In the genomic region with DNA sequence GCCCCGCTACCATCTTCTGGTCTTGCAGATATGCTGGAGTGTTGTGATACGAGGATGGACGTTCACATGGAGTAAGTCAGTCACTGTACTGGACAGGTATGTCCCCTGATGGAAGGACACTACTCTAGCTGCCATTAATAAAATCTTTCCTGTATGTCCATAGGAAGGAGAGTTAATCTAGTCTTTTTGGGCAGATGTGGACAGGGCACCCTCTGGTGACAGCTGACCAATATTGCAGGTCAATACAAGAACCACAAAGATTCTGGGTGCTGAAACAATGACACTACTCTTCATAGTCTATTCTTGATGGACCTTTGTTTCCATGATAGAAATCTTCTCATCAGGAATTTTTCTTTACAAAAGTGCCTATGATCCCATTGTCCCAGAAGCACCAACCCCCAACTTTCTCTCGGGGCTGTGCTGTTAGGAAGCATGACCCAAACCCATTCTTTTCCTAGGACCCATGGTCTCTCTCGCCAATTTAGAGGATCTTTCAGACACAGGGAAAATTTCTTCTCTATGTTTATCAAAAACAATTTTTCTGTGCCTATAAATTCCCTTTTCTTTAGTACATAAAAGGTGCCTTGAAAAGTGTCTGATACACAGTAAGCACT, we compare ENCODE assay signal across 8 cellular contexts.
DNase-seq lines count a peak whose midpoint lies in the region; TF ChIP-seq lines count a peak whose summit lies in the region.

No MANE protein-coding gene starts in this region.

- H3K4me1 Mint-ChIP-seq in activated naive CD4-positive, alpha-beta T cell treated with anti-CD3 and anti-CD28 coated beads for 36 hours (ENCODE audit: low read depth) = no peaks in the 10 kb centered on the region
- H3K4me1 Mint-ChIP-seq in activated naive CD4-positive, alpha-beta T cell treated with anti-CD3 and anti-CD28 coated beads, Interleukin-2, amount 10 ng/mL, durations not matched to agents 7 days and 5 days = no peaks in the 10 kb centered on the region

- WGBS in mammary epithelial cell (ENCODE audit: low coverage, missing lambda C conversion rate) = 79% methylated on average over 5 of the region's 5 CpGs
- WGBS in suprapubic skin = 89% methylated on average over 5 of the region's 5 CpGs

- H2AFZ ChIP-seq in Karpas-422 (ENCODE audit: low read length) (no peak overlapping the region), mammary epithelial cell (ENCODE audit: low read depth, low read length) (no peak overlapping the region)

- no peaks in the 10 kb centered on the region for H3K9me3 Mint-ChIP-seq in activated naive CD4-positive, alpha-beta T cell treated with anti-CD3 and anti-CD28 coated beads for 36 hours
- H3K9me3 Mint-ChIP-seq in activated naive CD4-positive, alpha-beta T cell treated with anti-CD3 and anti-CD28 coated beads, Interleukin-2, amount 10 ng/mL, durations not matched to agents 7 days and 5 days = no peaks in the 10 kb centered on the region

- H3K4me2 ChIP-seq in Karpas-422 (ENCODE audit: low read depth, low read length, poor library complexity, severe bottlenecking) = no peak overlapping the region
- no peak overlapping the region for H3K4me2 ChIP-seq in mammary epithelial cell (ENCODE audit: insufficient read depth, low read depth, low read length)

- no peaks in the 10 kb centered on the region for H3K79me2 ChIP-seq in Karpas-422 (ENCODE audit: low read length)
- no peaks in the 10 kb centered on the region for H3K79me2 ChIP-seq in mammary epithelial cell (ENCODE audit: insufficient read depth, low read length)

- H3K9me3 ChIP-seq in Karpas-422 (ENCODE audit: low read length) (no peaks in the 10 kb centered on the region), mammary epithelial cell (replicated peaks; ENCODE audit: insufficient read depth, low read length) (no peaks in the 10 kb centered on the region), suprapubic skin (no peaks in the 10 kb centered on the region), ascending aorta (no peaks in the 10 kb centered on the region)

- H3K9ac ChIP-seq in Karpas-422 (ENCODE audit: low read length) (no peak overlapping the region), mammary epithelial cell (ENCODE audit: insufficient read depth, low read length) (no peak overlapping the region)

- peaks cover 3% of the 10 kb centered on the region for H3K27me3 Mint-ChIP-seq in activated naive CD4-positive, alpha-beta T cell treated with anti-CD3 and anti-CD28 coated beads for 36 hours (ENCODE audit: low read depth)
- H3K27me3 Mint-ChIP-seq in activated naive CD4-positive, alpha-beta T cell treated with anti-CD3 and anti-CD28 coated beads, Interleukin-2, amount 10 ng/mL, durations not matched to agents 7 days and 5 days = no peaks in the 10 kb centered on the region

- no peak for TF ChIP-seq POLR2A in suprapubic skin (IDR thresholded peaks at IDR 0.05)

- dilution Hi-C loops in mammary epithelial cell (cut with HindIII; ENCODE audit: low sequenced_read_pairs) = loop anchor here (25.0 kb wide), 1 partner anchor 149 kb away; no protein-coding TSS in a partner anchor

- CTCF ChIA-PET in activated naive CD4-positive, alpha-beta T cell treated with anti-CD3 and anti-CD28 coated beads for 36 hours (lab: Charles Lee) = no interaction called here
- CTCF ChIA-PET in activated naive CD4-positive, alpha-beta T cell treated with anti-CD3 and anti-CD28 coated beads, Interleukin-2, amount 10 ng/mL, durations not matched to agents 7 days and 5 days (lab: Charles Lee) = no interaction called here
- CTCF ChIA-PET in mammary epithelial cell (lab: Charles Lee; ENCODE audit: low non-redundant PET) = no interaction called here

- no peaks in the 10 kb centered on the region for H3K9me2 ChIP-seq in Karpas-422 (replicated peaks; ENCODE audit: insufficient read depth, low read length)

- H4K20me1 ChIP-seq in Karpas-422 (ENCODE audit: insufficient read depth, low read depth, low read length) (no peaks in the 10 kb centered on the region), mammary epithelial cell (ENCODE audit: insufficient read depth, low read length) (no peaks in the 10 kb centered on the region)

- H3K4me1 ChIP-seq in Karpas-422 (ENCODE audit: low read length) (no peaks in the 10 kb centered on the region), mammary epithelial cell (ENCODE audit: insufficient read depth, low read length) (peaks cover 3% of the 10 kb centered on the region), suprapubic skin (no peaks in the 10 kb centered on the region), ascending aorta (no peaks in the 10 kb centered on the region)

- H3K27ac Mint-ChIP-seq in activated naive CD4-positive, alpha-beta T cell treated with anti-CD3 and anti-CD28 coated beads for 36 hours = no peak overlapping the region
- no peak overlapping the region for H3K27ac Mint-ChIP-seq in activated naive CD4-positive, alpha-beta T cell treated with anti-CD3 and anti-CD28 coated beads, Interleukin-2, amount 10 ng/mL, durations not matched to agents 7 days and 5 days

- H3K36me3 Mint-ChIP-seq in activated naive CD4-positive, alpha-beta T cell treated with anti-CD3 and anti-CD28 coated beads for 36 hours (ENCODE audit: low read depth) = no peaks in the 10 kb centered on the region
- no peaks in the 10 kb centered on the region for H3K36me3 Mint-ChIP-seq in activated naive CD4-positive, alpha-beta T cell treated with anti-CD3 and anti-CD28 coated beads, Interleukin-2, amount 10 ng/mL, durations not matched to agents 7 days and 5 days

- TF ChIP-seq EP300 in suprapubic skin (IDR thresholded peaks at IDR 0.05) = no peak

- no peak overlapping the region for H3K4me3 Mint-ChIP-seq in activated naive CD4-positive, alpha-beta T cell treated with anti-CD3 and anti-CD28 coated beads for 36 hours
- H3K4me3 Mint-ChIP-seq in activated naive CD4-positive, alpha-beta T cell treated with anti-CD3 and anti-CD28 coated beads, Interleukin-2, amount 10 ng/mL, durations not matched to agents 7 days and 5 days = no peak overlapping the region

- no peaks in the 10 kb centered on the region for H3K36me3 ChIP-seq in Karpas-422 (ENCODE audit: insufficient read depth, low read length)
- H3K36me3 ChIP-seq in mammary epithelial cell (ENCODE audit: insufficient read depth, low read length) = no peaks in the 10 kb centered on the region
- H3K36me3 ChIP-seq in suprapubic skin = no peaks in the 10 kb centered on the region
- no peaks in the 10 kb centered on the region for H3K36me3 ChIP-seq in ascending aorta

- no TSS peak for BruUV-seq in mammary epithelial cell (replicated peaks; lab: Mats Ljungman, UMichigan)

- H3K4me3 ChIP-seq in Karpas-422 (ENCODE audit: low read length) = no peak overlapping the region
- H3K4me3 ChIP-seq in mammary epithelial cell (replicated peaks in 1 of 3; ENCODE audit: insufficient read depth in 1 of 3, low read depth in 2 of 3, low read length in 3 of 3) = no peak overlapping the region
- no peak overlapping the region for H3K4me3 ChIP-seq in suprapubic skin
- H3K4me3 ChIP-seq in ascending aorta = no peak overlapping the region

- no peak overlapping the region for H3K27ac ChIP-seq in Karpas-422 (ENCODE audit: low read length)
- H3K27ac ChIP-seq in mammary epithelial cell (ENCODE audit: insufficient read depth, low read depth, low read length) = no peak overlapping the region
- H3K27ac ChIP-seq in suprapubic skin = no peak overlapping the region
- no peak overlapping the region for H3K27ac ChIP-seq in ascending aorta

- H3K27me3 ChIP-seq in Karpas-422 (ENCODE audit: low read length) = no peaks in the 10 kb centered on the region
- H3K27me3 ChIP-seq in mammary epithelial cell (ENCODE audit: insufficient read depth, low read length) = no peaks in the 10 kb centered on the region
- H3K27me3 ChIP-seq in suprapubic skin = no peaks in the 10 kb centered on the region
- H3K27me3 ChIP-seq in ascending aorta = no peaks in the 10 kb centered on the region

- peak; percentile 6 for DNase-seq in activated naive CD4-positive, alpha-beta T cell treated with anti-CD3 and anti-CD28 coated beads for 36 hours
- no peak for DNase-seq in activated naive CD4-positive, alpha-beta T cell treated with anti-CD3 and anti-CD28 coated beads, Interleukin-2, amount 10 ng/mL, durations not matched to agents 7 days and 5 days
- DNase-seq in Karpas-422 = peak; percentile 63
- peak; percentile 25 for DNase-seq in mammary epithelial cell
- DNase-seq in non-pigmented ciliary epithelial cell (ENCODE audit: low read depth) = peak; percentile 10
- no peak for DNase-seq in suprapubic skin (ENCODE audit: low spot score in 2 of 2)
- DNase-seq in ascending aorta (ENCODE audit: low spot score in 2 of 2) = no peak
- DNase-seq in activated T-cell treated with anti-CD3 and anti-CD28 coated beads, Interleukin-2, amount 50 U/mL, for 48 hours = no peak

- TF ChIP-seq CTCF in mammary epithelial cell (conservative IDR thresholded peaks at IDR 0.05 in 1 of 2, IDR thresholded peaks at IDR 0.05 in 1 of 2; ENCODE audit: extremely low read depth in 1 of 2, insufficient read depth in 1 of 2, low read depth in 1 of 2, low read length in 2 of 2) (peak; percentile 85 to 89), suprapubic skin (IDR thresholded peaks at IDR 0.05) (peak in 1 of 2 donors; percentile 9), ascending aorta (IDR thresholded peaks at IDR 0.05) (peak in 1 of 3 experiments; percentile 43)

- intact Hi-C loops in activated naive CD4-positive, alpha-beta T cell treated with anti-CD3 and anti-CD28 coated beads for 36 hours (cut with micrococcal nuclease) = loop anchor here (2.0 kb wide), 1 partner anchor 1157 kb away; no protein-coding TSS in a partner anchor
- intact Hi-C loops in mammary epithelial cell (cut with micrococcal nuclease) (loop anchor here (5.0 kb wide), 2 partner anchors 234 to 1019 kb away; no protein-coding TSS in a partner anchor), ascending aorta (cut with DNase I) (no loop called here)

- in situ Hi-C loops in mammary epithelial cell (cut with MboI; ENCODE audit: low sequenced_read_pairs in 2 of 2) = no loop called here

Comparison
In these comparisons a context has a peak if more than half of its experiments do, and no peak if none do; other contexts are left out.
1. DNase-seq: peak in activated naive CD4-positive, alpha-beta T cell treated with anti-CD3 and anti-CD28 coated beads for 36 hours (single experiment), Karpas-422 (single experiment), mammary epithelial cell (single experiment) and non-pigmented ciliary epithelial cell (single experiment); none in activated naive CD4-positive, alpha-beta T cell treated with anti-CD3 and anti-CD28 coated beads, Interleukin-2, amount 10 ng/mL, durations not matched to agents 7 days and 5 days (single experiment), suprapubic skin (0 of 2), ascending aorta (0 of 2) and activated T-cell treated with anti-CD3 and anti-CD28 coated beads, Interleukin-2, amount 50 U/mL, for 48 hours (0 of 2).